Comparison of ENCODE assay signal across 24 cellular contexts in the genomic region with DNA sequence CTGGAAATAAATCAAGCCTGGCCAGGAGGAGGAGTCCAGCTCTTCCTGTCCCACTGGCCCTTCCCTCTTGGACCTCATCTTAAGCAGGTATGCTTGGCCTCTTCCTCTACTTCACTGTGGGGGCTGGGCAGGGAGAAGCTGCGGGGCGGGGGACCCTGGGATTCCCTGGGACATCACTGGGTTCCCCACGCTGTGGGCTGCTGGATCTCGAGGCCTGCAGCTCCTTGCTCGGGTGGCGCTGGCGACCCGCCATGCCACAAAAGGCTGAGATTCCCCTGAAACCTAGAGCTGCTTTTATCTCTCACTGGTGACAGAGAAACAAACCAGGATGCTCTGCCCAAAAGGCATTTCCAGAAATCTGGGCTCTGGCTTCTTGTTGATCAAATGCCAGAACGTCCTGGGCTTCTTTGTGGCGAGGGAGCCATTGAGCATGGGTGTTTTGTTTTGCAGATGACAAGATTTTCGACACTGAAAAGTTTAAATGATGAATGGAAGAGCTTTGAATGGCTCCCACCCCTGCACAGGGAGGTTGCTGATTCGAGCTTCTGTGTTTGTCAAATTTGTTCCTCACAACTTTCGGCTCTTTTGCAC. TPM values are rescaled to one million over a fixed set of nuclear protein-coding genes. Genes with fewer than 3 reads are reported as not detected.
DNase-seq lines count a peak whose midpoint lies in the region; ATAC-seq and TF ChIP-seq lines count a peak whose summit lies in the region.
"Had no signal": no experiment of that assay in that cellular context is flagged by ENCODE, and none has a peak within 500 bp of the region (broad histone marks: within the 10 kb centered on the region; RNA-seq: fewer than 3 reads in every experiment).

No MANE protein-coding gene starts in this region.

- DNase-seq in WTC11 (ENCODE audit: low spot score), result no peak
- DNase-seq in progenitor cell of endocrine pancreas (ENCODE audit: low spot score, unreplicated experiment), result no peak
- DNase-seq in SW480 (ENCODE audit: low spot score), result no peak
- DNase-seq in stimulated activated CD4-positive, alpha-beta T cell treated with anti-CD3 and anti-CD28 coated beads, Interleukin-1b, Interleukin-23, amount 100 ng/mL, for 48 hours, result no peak
- no peak for DNase-seq in NCI-H82 (lab: John Stamatoyannopoulos, UW)
- DNase-seq: activated CD4-positive, CD25-positive, alpha-beta regulatory T cell; activated naive CD4-positive, alpha-beta T cell treated with anti-CD3 and anti-CD28 coated beads for 36 hours; activated T-cell treated with anti-CD3 and anti-CD28 coated beads, Interleukin-2, amount 50 U/mL, for 24 hours; amygdala; HFFc6; NCI-H1417; NCI-H524; ovary; RPMI8226; stomach; T-helper 9 cell; transverse colon had no signal

- H3K27me3 ChIP-seq in HUES48 (ENCODE audit: control insufficient read depth, insufficient read depth, low read length) (no peaks in the 10 kb centered on the region), iPS-20b (ENCODE audit: insufficient read depth, low read length) (no peaks in the 10 kb centered on the region)
- H3K27me3 ChIP-seq: ovary, transverse colon had no signal

- ATAC-seq in WTC11, result peak; percentile 2; the same call in 1 of the 2 replicates
- no peak for ATAC-seq in GM18498 (IDR thresholded peaks at IDR 0.05; ENCODE audit: unreplicated experiment)
- ATAC-seq: GM12878, right cardiac atrium had no signal

- H3K9me3 ChIP-seq in HUES48 (ENCODE audit: control insufficient read depth, insufficient read depth, low read length) (no peaks in the 10 kb centered on the region), iPS-20b (ENCODE audit: insufficient read depth, low read depth, low read length) (no peaks in the 10 kb centered on the region)
- H3K9me3 ChIP-seq: ovary, stomach, transverse colon had no signal

- TF ChIP-seq CTCF in WTC11 (IDR thresholded peaks at IDR 0.05), result no peak
- no peak for TF ChIP-seq CTCF in progenitor cell of endocrine pancreas (IDR thresholded peaks at IDR 0.05; ENCODE audit: unreplicated experiment)

- H3K27ac ChIP-seq in HUES48 (ENCODE audit: low read depth, low read length) (peak overlapping the region; percentile 76), iPS-20b (ENCODE audit: low read length) (peak overlapping the region; percentile 93)
- H3K27ac ChIP-seq: dorsolateral prefrontal cortex, ovary, stomach, transverse colon had no signal

- H3K36me3 ChIP-seq in HUES48 (ENCODE audit: control insufficient read depth, insufficient read depth, low read length) (no peaks in the 10 kb centered on the region), iPS-20b (ENCODE audit: insufficient read depth, low read depth, low read length) (no peaks in the 10 kb centered on the region)
- H3K36me3 ChIP-seq: ovary, stomach, transverse colon had no signal

- CTCF ChIA-PET in WTC11 (lab: Charles Lee), result interaction anchor here (0.6 to 2.8 kb wide), 13 partner anchors 9 to 183 kb away, joined by 3 to 38 read pairs (median 5); partner anchors contain the start of genes AFMID, SOCS3 and TK1

- H3K27ac Mint-ChIP-seq in WTC11, result peak overlapping the region; percentile 96
- H3K27ac Mint-ChIP-seq in progenitor cell of endocrine pancreas, result peak overlapping the region; percentile 71
- H3K27ac Mint-ChIP-seq: activated naive CD4-positive, alpha-beta T cell treated with anti-CD3 and anti-CD28 coated beads for 36 hours; activated T-cell treated with anti-CD3 and anti-CD28 coated beads, Interleukin-2, amount 50 U/mL, for 24 hours; HFFc6 had no signal

- H3K4me1 Mint-ChIP-seq in WTC11 (peaks cover 88% of the 10 kb centered on the region), progenitor cell of endocrine pancreas (ENCODE audit: low read depth) (peaks cover 31% of the 10 kb centered on the region)

- H3K36me3 Mint-ChIP-seq in WTC11, result no peaks in the 10 kb centered on the region
- no peaks in the 10 kb centered on the region for H3K36me3 Mint-ChIP-seq in progenitor cell of endocrine pancreas (ENCODE audit: insufficient read depth)

- H3K9ac ChIP-seq in HUES48 (ENCODE audit: low read depth, low read length) (no peak overlapping the region; the same call in 1 of the 2 replicates), iPS-20b (ENCODE audit: low read depth, low read length) (peak overlapping the region; percentile 72; the same call in 1 of the 2 replicates)

- POLR2A ChIA-PET in WTC11 (lab: Charles Lee), result interaction anchor here (0.6 to 2.0 kb wide), 7 partner anchors 8 to 106 kb away, joined by 4 to 13 read pairs (median 8); partner anchors contain the start of genes PGS1 and SOCS3

- peak overlapping the region; percentile 35 for H3K4me3 Mint-ChIP-seq in WTC11
- no peak overlapping the region for H3K4me3 Mint-ChIP-seq in progenitor cell of endocrine pancreas (ENCODE audit: low read depth)
- H3K4me3 Mint-ChIP-seq: activated naive CD4-positive, alpha-beta T cell treated with anti-CD3 and anti-CD28 coated beads for 36 hours; activated T-cell treated with anti-CD3 and anti-CD28 coated beads, Interleukin-2, amount 50 U/mL, for 24 hours; HFFc6 had no signal

- no peaks in the 10 kb centered on the region for H3K27me3 Mint-ChIP-seq in WTC11 (ENCODE audit: low read depth)
- peaks cover 6% of the 10 kb centered on the region for H3K27me3 Mint-ChIP-seq in progenitor cell of endocrine pancreas

- H3K9me3 Mint-ChIP-seq in WTC11, result no peaks in the 10 kb centered on the region
- H3K9me3 Mint-ChIP-seq in progenitor cell of endocrine pancreas (ENCODE audit: low read depth), result no peaks in the 10 kb centered on the region
- H3K9me3 Mint-ChIP-seq: activated naive CD4-positive, alpha-beta T cell treated with anti-CD3 and anti-CD28 coated beads for 36 hours; activated T-cell treated with anti-CD3 and anti-CD28 coated beads, Interleukin-2, amount 50 U/mL, for 24 hours; HFFc6 had no signal

- H3K4me3 ChIP-seq in HUES48 (ENCODE audit: low read depth, low read length), result no peak overlapping the region
- peak overlapping the region; percentile 23; the same call in 1 of the 2 replicates for H3K4me3 ChIP-seq in iPS-20b (ENCODE audit: low read length)
- H3K4me3 ChIP-seq: dorsolateral prefrontal cortex, GM12878, lung, ovary, stomach, transverse colon had no signal

- H3K4me1 ChIP-seq in HUES48 (ENCODE audit: control insufficient read depth, insufficient read depth, low read length) (peaks cover 67% of the 10 kb centered on the region), iPS-20b (ENCODE audit: insufficient read depth, low read length) (peaks cover 58% of the 10 kb centered on the region)

TF ChIP-seq in WTC11, 78 proteins besides CTCF, POLR2A, EP300 and RAD21:
- TF ChIP-seq RELA (CRISPR knock-in tag; IDR thresholded peaks at IDR 0.05; ENCODE audit: borderline replicate concordance) (no peak), TEAD1 (CRISPR knock-in tag; IDR thresholded peaks at IDR 0.05) (0 out of 2 replicates have a peak, but pooled peaks have one; percentile 19), ETV6 (CRISPR knock-in tag; IDR thresholded peaks at IDR 0.05) (0 out of 2 replicates have a peak, but pooled peaks have one; percentile 17)

RNA-seq across cellular contexts. Expression of gene PGS1, which starts 8.6 kb away (rescaled TPM):
- total RNA-seq in WTC11 (2021) (45.4 to 51.4 TPM (median 47.0 TPM) in 3 replicates), progenitor cell of endocrine pancreas (66.1 and 67.1 TPM in 2 replicates)

RNA-seq across cellular contexts. Expression of gene SOCS3, which starts 10.0 kb away (rescaled TPM):
- 23.8 to 24.6 TPM (median 24.2 TPM) in 3 replicates for total RNA-seq in WTC11 (2021)
- total RNA-seq in progenitor cell of endocrine pancreas, result 5.4 and 5.8 TPM in 2 replicates
